In genomic region chr17:13601776-13602551, GRCh38 we compare ENCODE assay signal across 1 cellular context.
TF ChIP-seq lines count a peak whose summit lies in the region.

TSS of gene HS3ST3A1 (minus strand) at chr17:13601929. CDS start at chr17:13601129, 800 bp downstream.

TF ChIP-seq in HepG2, 621 proteins besides CTCF, POLR2A, EP300 and RAD21 (continued from another document and continues in another):
- TF ChIP-seq MEIS2 (CRISPR knock-in tag; IDR thresholded peaks at IDR 0.05): no peak
- no peak for TF ChIP-seq RXRA (CRISPR knock-in tag; IDR thresholded peaks at IDR 0.05)
- TF ChIP-seq PHF21A (CRISPR knock-in tag; IDR thresholded peaks at IDR 0.05): 0 out of 2 replicates have a peak, but pooled peaks have one; percentile 37
- no peak for TF ChIP-seq ATF1 (CRISPR knock-in tag; IDR thresholded peaks at IDR 0.05)
- TF ChIP-seq ARNT2 (CRISPR knock-in tag; IDR thresholded peaks at IDR 0.05; ENCODE audit: low read depth): peak; percentile 43; the same call in 1 of the 2 replicates
- no peak for TF ChIP-seq FOXM1 (CRISPR knock-in tag; IDR thresholded peaks at IDR 0.05)
- no peak for TF ChIP-seq ELK4 (CRISPR knock-in tag; IDR thresholded peaks at IDR 0.05; ENCODE audit: borderline replicate concordance)
- TF ChIP-seq HMGXB3 (CRISPR knock-in tag; IDR thresholded peaks at IDR 0.05; ENCODE audit: borderline replicate concordance): no peak
- TF ChIP-seq PAWR (CRISPR knock-in tag; IDR thresholded peaks at IDR 0.05; ENCODE audit: borderline replicate concordance): no peak
- TF ChIP-seq ZNF883 (CRISPR knock-in tag; IDR thresholded peaks at IDR 0.05; ENCODE audit: not compliant biosample characterization): no peak
- TF ChIP-seq TCF7L2 (IDR thresholded peaks at IDR 0.05; ENCODE audit: low read depth, low read length): no peak
- no peak for TF ChIP-seq SNAI1 (CRISPR knock-in tag; IDR thresholded peaks at IDR 0.05; ENCODE audit: borderline replicate concordance)
- TF ChIP-seq HDAC2 (CRISPR knock-in tag; IDR thresholded peaks at IDR 0.05): no peak
- no peak for TF ChIP-seq ZNF275 (CRISPR knock-in tag; IDR thresholded peaks at IDR 0.05; ENCODE audit: borderline replicate concordance)
- TF ChIP-seq, protein P1, sequence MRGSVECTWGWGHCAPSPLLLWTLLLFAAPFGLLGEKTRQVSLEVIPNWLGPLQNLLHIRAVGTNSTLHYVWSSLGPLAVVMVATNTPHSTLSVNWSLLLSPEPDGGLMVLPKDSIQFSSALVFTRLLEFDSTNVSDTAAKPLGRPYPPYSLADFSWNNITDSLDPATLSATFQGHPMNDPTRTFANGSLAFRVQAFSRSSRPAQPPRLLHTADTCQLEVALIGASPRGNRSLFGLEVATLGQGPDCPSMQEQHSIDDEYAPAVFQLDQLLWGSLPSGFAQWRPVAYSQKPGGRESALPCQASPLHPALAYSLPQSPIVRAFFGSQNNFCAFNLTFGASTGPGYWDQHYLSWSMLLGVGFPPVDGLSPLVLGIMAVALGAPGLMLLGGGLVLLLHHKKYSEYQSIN (CRISPR knock-in tag; IDR thresholded peaks at IDR 0.05; ENCODE audit: borderline replicate concordance): no peak
- no peak for TF ChIP-seq SP5 (CRISPR knock-in tag; IDR thresholded peaks at IDR 0.05; ENCODE audit: borderline replicate concordance, low read depth)
- no peak for TF ChIP-seq ATF7-NPFF (CRISPR knock-in tag; IDR thresholded peaks at IDR 0.05; ENCODE audit: low read depth)
- TF ChIP-seq REL (CRISPR knock-in tag; conservative IDR thresholded peaks at IDR 0.05): no peak
- peak; percentile 81 for TF ChIP-seq HDAC1 (CRISPR knock-in tag; IDR thresholded peaks at IDR 0.05)
- TF ChIP-seq, protein P2, sequence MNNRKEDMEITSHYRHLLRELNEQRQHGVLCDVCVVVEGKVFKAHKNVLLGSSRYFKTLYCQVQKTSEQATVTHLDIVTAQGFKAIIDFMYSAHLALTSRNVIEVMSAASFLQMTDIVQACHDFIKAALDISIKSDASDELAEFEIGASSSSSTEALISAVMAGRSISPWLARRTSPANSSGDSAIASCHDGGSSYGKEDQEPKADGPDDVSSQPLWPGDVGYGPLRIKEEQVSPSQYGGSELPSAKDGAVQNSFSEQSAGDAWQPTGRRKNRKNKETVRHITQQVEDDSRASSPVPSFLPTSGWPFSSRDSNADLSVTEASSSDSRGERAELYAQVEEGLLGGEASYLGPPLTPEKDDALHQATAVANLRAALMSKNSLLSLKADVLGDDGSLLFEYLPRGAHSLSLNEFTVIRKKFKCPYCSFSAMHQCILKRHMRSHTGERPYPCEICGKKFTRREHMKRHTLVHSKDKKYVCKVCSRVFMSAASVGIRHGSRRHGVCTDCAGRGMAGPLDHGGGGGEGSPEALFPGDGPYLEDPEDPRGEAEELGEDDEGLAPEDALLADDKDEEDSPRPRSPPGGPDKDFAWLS (CRISPR knock-in tag; IDR thresholded peaks at IDR 0.05; ENCODE audit: borderline replicate concordance): 0 out of 2 replicates have a peak, but pooled peaks have one; percentile 29
- no peak for TF ChIP-seq ZNF800 (CRISPR knock-in tag; IDR thresholded peaks at IDR 0.05)
- TF ChIP-seq RFX5 (IDR thresholded peaks at IDR 0.05; ENCODE audit: low read depth, low read length): no peak
- TF ChIP-seq CEBPB (IDR thresholded peaks at IDR 0.05; ENCODE audit: borderline replicate concordance, low read depth, low read length): no peak
- 0 out of 2 replicates have a peak, but pooled peaks have one; percentile 28 for TF ChIP-seq ZNF546 (CRISPR knock-in tag; conservative IDR thresholded peaks at IDR 0.05)
- peak; percentile 9; the same call in 1 of the 2 replicates for TF ChIP-seq ZBTB38 (CRISPR knock-in tag; IDR thresholded peaks at IDR 0.05)
- peak; percentile 51; the same call in 1 of the 2 replicates for TF ChIP-seq ZNF670 (CRISPR knock-in tag; IDR thresholded peaks at IDR 0.05; ENCODE audit: borderline replicate concordance)
- TF ChIP-seq TFDP2 (CRISPR knock-in tag; IDR thresholded peaks at IDR 0.05): no peak; the same call in 1 of the 2 replicates
- peak; percentile 54; the same call in 1 of the 2 replicates for TF ChIP-seq GABPB1 (CRISPR knock-in tag; IDR thresholded peaks at IDR 0.05)
- TF ChIP-seq ZFP82 (CRISPR knock-in tag; IDR thresholded peaks at IDR 0.05; ENCODE audit: borderline replicate concordance): no peak
- no peak for TF ChIP-seq DPF2 (CRISPR knock-in tag; IDR thresholded peaks at IDR 0.05; ENCODE audit: borderline replicate concordance, low read depth)
- TF ChIP-seq GABPA (IDR thresholded peaks at IDR 0.05; ENCODE audit: low read depth, low read length): no peak
- no peak for TF ChIP-seq GABPA (CRISPR knock-in tag; IDR thresholded peaks at IDR 0.05; ENCODE audit: low read depth)
- TF ChIP-seq ZNF382 (CRISPR knock-in tag; IDR thresholded peaks at IDR 0.05; ENCODE audit: borderline replicate concordance): no peak
- peak; percentile 39 for TF ChIP-seq ZNF407 (CRISPR knock-in tag; IDR thresholded peaks at IDR 0.05; ENCODE audit: not compliant biosample characterization)
